8 cellular contexts compared by ENCODE assay signal in genomic region chr19:48858984-48859710, GRCh38. TPM values are rescaled to one million over a fixed set of nuclear protein-coding genes. Genes with fewer than 3 reads are reported as not detected.
DNase-seq lines count a peak whose midpoint lies in the region; ATAC-seq and TF ChIP-seq lines count a peak whose summit lies in the region.

No MANE protein-coding gene starts in this region.

- H3K4me3 ChIP-seq in BE2C (ENCODE audit: low read depth, low read length): no peak overlapping the region

- H3K4me3 Mint-ChIP-seq in activated T-helper 2 cell treated with anti-CD3 and anti-CD28 coated beads, Interferon-gamma antibody, Interleukin-2, Interleukin-4, amounts not matched to agents 10 μg/mL and 5 μg/mL and 100 μg/mL, durations not matched to agents 14 hours and 24 hours and 36 hours (ENCODE audit: low read depth): peak overlapping the region; percentile 88
- H3K4me3 Mint-ChIP-seq in natural killer cell: peak overlapping the region; percentile 92

- peak; percentile 85 for DNase-seq in GM10248 (ENCODE audit: extremely low spot score)
- peak; percentile 69 to 77 for DNase-seq in NCI-H1930 (lab: John Stamatoyannopoulos, UW)
- DNase-seq in activated T-helper 2 cell treated with anti-CD3 and anti-CD28 coated beads, Interferon-gamma antibody, Interleukin-2, Interleukin-4, amounts not matched to agents 10 μg/mL and 5 μg/mL and 100 μg/mL, durations not matched to agents 14 hours and 24 hours and 36 hours (ENCODE audit: low spot score): peak; percentile 71
- peak; percentile 74 for DNase-seq in natural killer cell
- DNase-seq in BE2C: no peak
- DNase-seq in HT-29 (ENCODE audit: low spot score): no peak
- no peak for DNase-seq in kidney glomerular epithelial cell (lab: John Stamatoyannopoulos, UW)
- DNase-seq in GOT3 (lab: John Stamatoyannopoulos, UW): no peak

- POLR2A ChIA-PET in GM10248 (lab: Yijun Ruan, JAX): interaction anchor here (1.1 to 1.5 kb wide), 2 partner anchors 14 to 16 kb away, joined by 3 to 4 read pairs; partner anchors contain the start of gene PPP1R15A

- peak; percentile 82 to 91 (median 90) for ATAC-seq in natural killer cell

- CTCF ChIA-PET in GM10248 (lab: Yijun Ruan, JAX): interaction anchor here (1.0 to 7.9 kb wide), 2 partner anchors 16 to 64 kb away, joined by 3 to 66 read pairs; no protein-coding TSS in a partner anchor

- peaks cover 8% of the 10 kb centered on the region; the same call in 1 of the 2 replicates for H3K36me3 ChIP-seq in BE2C

- H3K27me3 ChIP-seq in BE2C: no peaks in the 10 kb centered on the region

- H3K27ac Mint-ChIP-seq in activated T-helper 2 cell treated with anti-CD3 and anti-CD28 coated beads, Interferon-gamma antibody, Interleukin-2, Interleukin-4, amounts not matched to agents 10 μg/mL and 5 μg/mL and 100 μg/mL, durations not matched to agents 14 hours and 24 hours and 36 hours: peak overlapping the region; percentile 83
- peak overlapping the region; percentile 82 to 93 for H3K27ac Mint-ChIP-seq in natural killer cell

- H3K27me3 Mint-ChIP-seq in activated T-helper 2 cell treated with anti-CD3 and anti-CD28 coated beads, Interferon-gamma antibody, Interleukin-2, Interleukin-4, amounts not matched to agents 10 μg/mL and 5 μg/mL and 100 μg/mL, durations not matched to agents 14 hours and 24 hours and 36 hours (ENCODE audit: low read depth): no peaks in the 10 kb centered on the region
- H3K27me3 Mint-ChIP-seq in natural killer cell (ENCODE audit: low read depth in 2 of 2): no peaks in the 10 kb centered on the region

- H3K36me3 Mint-ChIP-seq in activated T-helper 2 cell treated with anti-CD3 and anti-CD28 coated beads, Interferon-gamma antibody, Interleukin-2, Interleukin-4, amounts not matched to agents 10 μg/mL and 5 μg/mL and 100 μg/mL, durations not matched to agents 14 hours and 24 hours and 36 hours (ENCODE audit: low read depth): no peaks in the 10 kb centered on the region
- no peaks in the 10 kb centered on the region for H3K36me3 Mint-ChIP-seq in natural killer cell

- intact Hi-C loops in activated T-helper 2 cell treated with anti-CD3 and anti-CD28 coated beads, Interferon-gamma antibody, Interleukin-2, Interleukin-4, amounts not matched to agents 10 μg/mL and 5 μg/mL and 100 μg/mL, durations not matched to agents 14 hours and 24 hours and 36 hours (cut with micrococcal nuclease): no loop called here
- intact Hi-C loops in natural killer cell (cut with micrococcal nuclease): no loop called here

- TF ChIP-seq CTCF in GM10248 (IDR thresholded peaks at IDR 0.05; ENCODE audit: control extremely low read depth, extremely low read depth, low read depth, missing control alignments) (no peak), natural killer cell (IDR thresholded peaks at IDR 0.05) (no peak), BE2C (IDR thresholded peaks at IDR 0.05; ENCODE audit: low read depth, low read length) (no peak)

- H3K4me1 Mint-ChIP-seq in activated T-helper 2 cell treated with anti-CD3 and anti-CD28 coated beads, Interferon-gamma antibody, Interleukin-2, Interleukin-4, amounts not matched to agents 10 μg/mL and 5 μg/mL and 100 μg/mL, durations not matched to agents 14 hours and 24 hours and 36 hours (ENCODE audit: low read depth): peaks cover 2% of the 10 kb centered on the region
- H3K4me1 Mint-ChIP-seq in natural killer cell: peaks cover 10 to 16% of the 10 kb centered on the region in 2 donors

- no peaks in the 10 kb centered on the region for H3K9me3 ChIP-seq in BE2C

- H3K9me3 Mint-ChIP-seq in activated T-helper 2 cell treated with anti-CD3 and anti-CD28 coated beads, Interferon-gamma antibody, Interleukin-2, Interleukin-4, amounts not matched to agents 10 μg/mL and 5 μg/mL and 100 μg/mL, durations not matched to agents 14 hours and 24 hours and 36 hours: no peaks in the 10 kb centered on the region
- H3K9me3 Mint-ChIP-seq in natural killer cell: no peaks in the 10 kb centered on the region

- H3K4me1 ChIP-seq in BE2C: no peaks in the 10 kb centered on the region

RNA-seq across cellular contexts. Expression of gene PLEKHA4, which starts 9.3 kb away (rescaled TPM):
- 1.6 and 2.2 TPM in 2 replicates for total RNA-seq in activated T-helper 2 cell treated with anti-CD3 and anti-CD28 coated beads, Interferon-gamma antibody, Interleukin-2, Interleukin-4, amounts not matched to agents 10 μg/mL and 5 μg/mL and 100 μg/mL, durations not matched to agents 14 hours and 24 hours and 36 hours
- 1 to 10 TPM; 2.5 to 6.5 (median 5.2) TPM for total RNA-seq in natural killer cell
- polyA plus RNA-seq in BE2C (2012; ENCODE audit: insufficient read depth, insufficient read length, low read depth): 2.9 TPM
- total RNA-seq in HT-29 (2014; rRNA removed; shearing (Covaris generic)): 3.9 and 5.4 TPM in 2 replicates

RNA-seq across cellular contexts. Expression of gene PPP1R15A, which starts 13.1 kb away (rescaled TPM):
- 30.8 and 31.8 TPM in 2 replicates for total RNA-seq in activated T-helper 2 cell treated with anti-CD3 and anti-CD28 coated beads, Interferon-gamma antibody, Interleukin-2, Interleukin-4, amounts not matched to agents 10 μg/mL and 5 μg/mL and 100 μg/mL, durations not matched to agents 14 hours and 24 hours and 36 hours
- total RNA-seq in natural killer cell: 1,000 to 10,000 TPM in 2 of 3 donors, 100 to 1,000 TPM in 1; 942 to 1,308 (median 1,174) TPM
- polyA plus RNA-seq in BE2C (2012; ENCODE audit: insufficient read depth, insufficient read length, low read depth): 145 TPM
- 152 and 165 TPM in 2 replicates for total RNA-seq in HT-29 (2014; rRNA removed; shearing (Covaris generic))

RNA-seq across cellular contexts. Expression of gene HSD17B14, which starts 22.9 kb away (rescaled TPM):
- 0.57 and 0.89 TPM in 2 replicates for total RNA-seq in activated T-helper 2 cell treated with anti-CD3 and anti-CD28 coated beads, Interferon-gamma antibody, Interleukin-2, Interleukin-4, amounts not matched to agents 10 μg/mL and 5 μg/mL and 100 μg/mL, durations not matched to agents 14 hours and 24 hours and 36 hours
- total RNA-seq in natural killer cell: under 1 TPM in 1 of 3 donors, not detected in 2; 0.75 TPM
- 11.4 TPM for polyA plus RNA-seq in BE2C (2012; ENCODE audit: insufficient read depth, insufficient read length, low read depth)
- total RNA-seq in HT-29 (2014; rRNA removed; shearing (Covaris generic)): not detected in 2 replicates

RNA-seq across cellular contexts. Expression of gene TULP2, which starts 39.4 kb away (rescaled TPM):
- not detected in 2 replicates for total RNA-seq in activated T-helper 2 cell treated with anti-CD3 and anti-CD28 coated beads, Interferon-gamma antibody, Interleukin-2, Interleukin-4, amounts not matched to agents 10 μg/mL and 5 μg/mL and 100 μg/mL, durations not matched to agents 14 hours and 24 hours and 36 hours
- not detected for total RNA-seq in natural killer cell
- polyA plus RNA-seq in BE2C (2012; ENCODE audit: insufficient read depth, insufficient read length, low read depth): not detected
- not detected in 2 replicates for total RNA-seq in HT-29 (2014; rRNA removed; shearing (Covaris generic))

RNA-seq across cellular contexts. Expression of gene NUCB1, which starts 41.0 kb away (rescaled TPM):
- total RNA-seq in activated T-helper 2 cell treated with anti-CD3 and anti-CD28 coated beads, Interferon-gamma antibody, Interleukin-2, Interleukin-4, amounts not matched to agents 10 μg/mL and 5 μg/mL and 100 μg/mL, durations not matched to agents 14 hours and 24 hours and 36 hours: 142 and 147 TPM in 2 replicates
- 100 to 1,000 TPM; 163 to 192 (median 171) TPM for total RNA-seq in natural killer cell
- 152 TPM for polyA plus RNA-seq in BE2C (2012; ENCODE audit: insufficient read depth, insufficient read length, low read depth)
- 160 and 185 TPM in 2 replicates for total RNA-seq in HT-29 (2014; rRNA removed; shearing (Covaris generic))

Comparison
In these comparisons a context has a peak if more than half of its experiments do, and no peak if none do; other contexts are left out.
1. DNase-seq: peak in GM10248 (single experiment), NCI-H1930 (2 of 2), activated T-helper 2 cell treated with anti-CD3 and anti-CD28 coated beads, Interferon-gamma antibody, Interleukin-2, Interleukin-4, amounts not matched to agents 10 μg/mL and 5 μg/mL and 100 μg/mL, durations not matched to agents 14 hours and 24 hours and 36 hours (single experiment) and natural killer cell (single experiment); none in BE2C (single experiment), HT-29 (single experiment), kidney glomerular epithelial cell (single experiment) and GOT3 (single experiment).